In genomic region chr6:131116755-131117360, GRCh38 we compare ENCODE assay signal across 8 cellular contexts. TPM values are rescaled to one million over a fixed set of nuclear protein-coding genes. Genes with fewer than 3 reads are reported as not detected.
DNase-seq lines count a peak whose midpoint lies in the region; ATAC-seq, FAIRE-seq and TF ChIP-seq lines count a peak whose summit lies in the region.

No MANE protein-coding gene starts in this region.

- no peak overlapping the region for H3K4me3 Mint-ChIP-seq in activated naive CD8-positive, alpha-beta T cell treated with anti-CD3 and anti-CD28 coated beads for 36 hours

- H3K9ac ChIP-seq in SU-DHL-6 (ENCODE audit: low read length), result no peak overlapping the region

- intact Hi-C loops in thyroid gland (cut with DNase I), result loop anchor here (2.0 kb wide), 1 partner anchor 230 kb away; no protein-coding TSS in a partner anchor

- no peaks in the 10 kb centered on the region for H3K36me3 ChIP-seq in SU-DHL-6 (ENCODE audit: low read length)
- no peaks in the 10 kb centered on the region for H3K36me3 ChIP-seq in thyroid gland

- H3K9me2 ChIP-seq in SU-DHL-6 (replicated peaks; ENCODE audit: insufficient read depth, low read length), result no peaks in the 10 kb centered on the region

- H3K4me1 Mint-ChIP-seq in activated naive CD8-positive, alpha-beta T cell treated with anti-CD3 and anti-CD28 coated beads for 36 hours, result no peaks in the 10 kb centered on the region

- no peaks in the 10 kb centered on the region for H3K4me1 ChIP-seq in thyroid gland

- H3K4me3 ChIP-seq in HFF-Myc (replicated peaks; ENCODE audit: low read depth, low read length) (no peak overlapping the region), SU-DHL-6 (ENCODE audit: insufficient read depth, low read length, poor library complexity, severe bottlenecking) (no peak overlapping the region), thyroid gland (replicated peaks in 1 of 3) (no peak overlapping the region)

- H2AFZ ChIP-seq in SU-DHL-6 (ENCODE audit: low read depth, low read length, severe bottlenecking), result no peak overlapping the region

- WGBS in thyroid gland, 2 donors, result 43 to 44% methylated on average over 4 of the region's 4 CpGs

- no peak for TF ChIP-seq POLR2A in thyroid gland (IDR thresholded peaks at IDR 0.05)

- H3K27ac Mint-ChIP-seq in activated naive CD8-positive, alpha-beta T cell treated with anti-CD3 and anti-CD28 coated beads for 36 hours, result no peak overlapping the region

- H3K27me3 ChIP-seq in SU-DHL-6 (ENCODE audit: low read length), result no peaks in the 10 kb centered on the region
- H3K27me3 ChIP-seq in thyroid gland, result no peaks in the 10 kb centered on the region

- TF ChIP-seq CTCF in D721Med (IDR thresholded peaks at IDR 0.05; ENCODE audit: insufficient read depth, missing control alignments) (peak; percentile 60), HFF-Myc (IDR thresholded peaks at IDR 0.05; ENCODE audit: low read depth, low read length, missing control alignments) (peak; percentile 24), SU-DHL-6 (IDR thresholded peaks at IDR 0.05; ENCODE audit: insufficient read depth, low read length, poor library complexity, severe bottlenecking) (peak; percentile 38), thyroid gland (IDR thresholded peaks at IDR 0.05) (peak in 4 of 6 experiments; percentile 20 to 66 (median 48))

- ATAC-seq in GM21360 (IDR thresholded peaks at IDR 0.05; ENCODE audit: unreplicated experiment), result no peak

- no peak overlapping the region for H3K27ac ChIP-seq in SU-DHL-6 (ENCODE audit: low read depth, low read length)
- no peak overlapping the region for H3K27ac ChIP-seq in thyroid gland

- H3K79me2 ChIP-seq in SU-DHL-6 (ENCODE audit: insufficient read depth, low read length), result no peaks in the 10 kb centered on the region

- H3K4me2 ChIP-seq in SU-DHL-6 (ENCODE audit: low read depth, low read length, poor library complexity, severe bottlenecking), result no peak overlapping the region

- no peak for FAIRE-seq in D721Med (lab: Jason Lieb, UNC)

- DNase-seq in D721Med (ENCODE audit: insufficient read length, low spot score) (no peak), HFF-Myc (ENCODE audit: extremely low read depth, low read depth) (no peak), globus pallidus (ENCODE audit: low spot score) (peak; percentile 65), thyroid gland (no peak), cerebellum (ENCODE audit: low spot score) (no peak)
- no peak for DNase-seq in activated naive CD8-positive, alpha-beta T cell treated with anti-CD3 and anti-CD28 coated beads for 36 hours

- H3K9me3 ChIP-seq in SU-DHL-6 (ENCODE audit: insufficient read depth, low read length), result no peaks in the 10 kb centered on the region
- H3K9me3 ChIP-seq in thyroid gland, result no peaks in the 10 kb centered on the region

- H3K9me3 Mint-ChIP-seq in activated naive CD8-positive, alpha-beta T cell treated with anti-CD3 and anti-CD28 coated beads for 36 hours, result no peaks in the 10 kb centered on the region

- H3K36me3 Mint-ChIP-seq in activated naive CD8-positive, alpha-beta T cell treated with anti-CD3 and anti-CD28 coated beads for 36 hours, result no peaks in the 10 kb centered on the region

- H4K20me1 ChIP-seq in SU-DHL-6 (ENCODE audit: low read depth, low read length), result no peaks in the 10 kb centered on the region

- no peaks in the 10 kb centered on the region for H3F3A ChIP-seq in SU-DHL-6 (ENCODE audit: insufficient read depth)

- no peaks in the 10 kb centered on the region for H3K27me3 Mint-ChIP-seq in activated naive CD8-positive, alpha-beta T cell treated with anti-CD3 and anti-CD28 coated beads for 36 hours

RNA-seq across cellular contexts. Expression of gene AKAP7, which starts 18.4 kb away (rescaled TPM):
- 10 to 100 TPM; 11.7 to 19.1 (median 12.4) TPM for total RNA-seq in thyroid gland
- 1 to 10 TPM; 6.0 to 6.2 TPM for total RNA-seq in activated naive CD8-positive, alpha-beta T cell treated with anti-CD3 and anti-CD28 coated beads for 36 hours
- total RNA-seq in cerebellum, result 68.0 TPM

RNA-seq across cellular contexts. Expression of gene EPB41L2, which starts 53.8 kb away (rescaled TPM):
- total RNA-seq in thyroid gland (100 to 1,000 TPM in 1 of 4 donors, 10 to 100 TPM in 3; 58.8 to 105 (median 81.3) TPM), cerebellum (45.4 TPM)
- total RNA-seq in activated naive CD8-positive, alpha-beta T cell treated with anti-CD3 and anti-CD28 coated beads for 36 hours, result 10 to 100 TPM; 40.1 to 40.7 TPM
